ENCODE assay signal across 18 cellular contexts in genomic region chr7:101922631-101923275, GRCh38.
DNase-seq lines count a peak whose midpoint lies in the region; ATAC-seq and TF ChIP-seq lines count a peak whose summit lies in the region.
"Had no signal": no experiment of that assay in that cellular context is flagged by ENCODE, and none has a peak within 500 bp of the region (broad histone marks: within the 10 kb centered on the region; RNA-seq: fewer than 3 reads in every experiment).

No MANE protein-coding gene starts in this region.

- no peaks in the 10 kb centered on the region for H3K9me3 Mint-ChIP-seq in chondrocyte (ENCODE audit: low read depth)
- H3K9me3 Mint-ChIP-seq: activated naive CD8-positive, alpha-beta T cell treated with anti-CD3 and anti-CD28 coated beads for 36 hours; central memory CD8-positive, alpha-beta T cell; type B pancreatic cell had no signal

- H3K23ac ChIP-seq in mesendoderm (ENCODE audit: low read length): peak overlapping the region; percentile 68

- H2BK5ac ChIP-seq in mesendoderm (ENCODE audit: low read length): no peak overlapping the region

- no peak overlapping the region for H3K4ac ChIP-seq in mesendoderm (ENCODE audit: low read depth, low read length)

- H3K9ac ChIP-seq in HUES6 (ENCODE audit: low read length) (no peak overlapping the region), mesendoderm (ENCODE audit: low read length) (peak overlapping the region; percentile 2), stomach smooth muscle (ENCODE audit: low read length in 2 of 2) (no peak overlapping the region)

- H3K4me2 ChIP-seq in mesendoderm (ENCODE audit: low read length): no peak overlapping the region

- H3K4me3 ChIP-seq in HUES6 (ENCODE audit: low read depth, low read length): no peak overlapping the region
- no peak overlapping the region for H3K4me3 ChIP-seq in mesendoderm (ENCODE audit: low read length)
- no peak overlapping the region for H3K4me3 ChIP-seq in stomach smooth muscle (ENCODE audit: low read length in 2 of 2)
- no peak overlapping the region for H3K4me3 ChIP-seq in prostate gland

- H3K79me1 ChIP-seq in mesendoderm (ENCODE audit: low read length): peaks cover 32% of the 10 kb centered on the region

- no peak for ATAC-seq in HG02610 (IDR thresholded peaks at IDR 0.05; ENCODE audit: unreplicated experiment)
- ATAC-seq: activated CD4-positive, alpha-beta T cell treated with anti-CD3 and anti-CD28 coated beads for 36 hours; T-helper 17 cell had no signal

- no peak overlapping the region for H4K8ac ChIP-seq in mesendoderm (ENCODE audit: low read depth, low read length)

- H3K27ac ChIP-seq in HUES6 (ENCODE audit: low read depth, low read length) (0 out of 2 replicates have a peak overlapping the region, but pooled peaks have one; percentile 47), mesendoderm (ENCODE audit: low read depth, low read length) (peak overlapping the region; percentile 40), stomach smooth muscle (ENCODE audit: low read length) (peak overlapping the region; percentile 64), prostate gland (no peak overlapping the region)

- peaks cover 34% of the 10 kb centered on the region for H3K4me1 Mint-ChIP-seq in chondrocyte (ENCODE audit: low read depth)

- peaks cover 9% of the 10 kb centered on the region for H3K36me3 Mint-ChIP-seq in chondrocyte (ENCODE audit: low read depth)

- H3K9me3 ChIP-seq in HUES6 (ENCODE audit: control insufficient read depth, insufficient read depth, low read depth, low read length) (no peaks in the 10 kb centered on the region), stomach smooth muscle (ENCODE audit: control insufficient read depth in 2 of 2, low read length in 2 of 2) (no peaks in the 10 kb centered on the region), prostate gland (no peaks in the 10 kb centered on the region)

- peak overlapping the region; percentile 65 for H3K56ac ChIP-seq in mesendoderm (ENCODE audit: low read length)

- no peak for TF ChIP-seq CTCF in chondrocyte (IDR thresholded peaks at IDR 0.05)
- no peak for TF ChIP-seq CTCF in prostate gland (IDR thresholded peaks at IDR 0.05)

- H3K36me3 ChIP-seq in HUES6 (ENCODE audit: control insufficient read depth, insufficient read depth, low read length) (peaks cover 17% of the 10 kb centered on the region), mesendoderm (ENCODE audit: control insufficient read depth, insufficient read depth, low read length) (peaks cover 4% of the 10 kb centered on the region), stomach smooth muscle (ENCODE audit: control insufficient read depth in 2 of 2, insufficient read depth in 2 of 2, low read length in 2 of 2) (peaks cover 3 to 9% of the 10 kb centered on the region in 2 donors), prostate gland (no peaks in the 10 kb centered on the region)

- H3K27ac Mint-ChIP-seq in chondrocyte (ENCODE audit: unreplicated experiment): peak overlapping the region; percentile 99
- H3K27ac Mint-ChIP-seq: activated CD4-positive, alpha-beta T cell treated with anti-CD3 and anti-CD28 coated beads for 36 hours; activated naive CD8-positive, alpha-beta T cell treated with anti-CD3 and anti-CD28 coated beads for 36 hours; type B pancreatic cell had no signal

- DNase-seq in chondrocyte (ENCODE audit: low spot score) (peak; percentile 79), mesendoderm (no peak), GM19240 (ENCODE audit: insufficient read length, low spot score) (no peak), NCI-H345 treated with DMSO at 0.1 percent for 48 hours (lab: John Stamatoyannopoulos, UW; ENCODE audit: unreplicated experiment) (no peak), prostate gland (ENCODE audit: low spot score) (no peak)
- DNase-seq: activated CD4-positive, alpha-beta T cell treated with anti-CD3 and anti-CD28 coated beads for 36 hours; activated naive CD8-positive, alpha-beta T cell treated with anti-CD3 and anti-CD28 coated beads for 36 hours; MV-4-11; NCI-H774; RPMI8226; stimulated activated CD4-positive, alpha-beta T cell treated with anti-CD3 and anti-CD28 coated beads, Interleukin-2, amount 100 ng/mL, for 48 hours; stimulated activated CD8-positive, alpha-beta memory T cell treated with anti-CD3 and anti-CD28 coated beads, Interleukin-4, amount 100 ng/mL, for 48 hours; T-helper 17 cell had no signal

- H3K4me1 ChIP-seq in HUES6 (ENCODE audit: control insufficient read depth, insufficient read depth, low read length) (peaks cover 20% of the 10 kb centered on the region; the same call in 1 of the 2 replicates), mesendoderm (ENCODE audit: control insufficient read depth, low read depth, low read length) (peaks cover 2% of the 10 kb centered on the region), stomach smooth muscle (ENCODE audit: control insufficient read depth, insufficient read depth, low read length) (peaks cover 22% of the 10 kb centered on the region), prostate gland (replicated peaks) (no peaks in the 10 kb centered on the region)

- H3K18ac ChIP-seq in mesendoderm (ENCODE audit: low read length): peak overlapping the region; percentile 0

- WGBS in mesendoderm (ENCODE audit: extremely low coverage, insufficient coverage, low lambda C conversion rate): no CpG with 5 or more reads among the region's 16 CpGs
- 90% methylated on average over 16 of the region's 16 CpGs for WGBS in prostate gland

- intact Hi-C loops in prostate gland (cut with DNase I): no loop called here

- no peak overlapping the region for H2AK5ac ChIP-seq in mesendoderm (ENCODE audit: low read length)

- TF ChIP-seq POLR2A in prostate gland (IDR thresholded peaks at IDR 0.05): no peak

- no peak overlapping the region for H3K4me3 Mint-ChIP-seq in chondrocyte (ENCODE audit: unreplicated experiment)
- H3K4me3 Mint-ChIP-seq: activated CD4-positive, alpha-beta T cell treated with anti-CD3 and anti-CD28 coated beads for 36 hours; activated naive CD8-positive, alpha-beta T cell treated with anti-CD3 and anti-CD28 coated beads for 36 hours; central memory CD8-positive, alpha-beta T cell; T-helper 17 cell; type B pancreatic cell had no signal

- peaks cover 72% of the 10 kb centered on the region for H3K79me2 ChIP-seq in mesendoderm (ENCODE audit: control insufficient read depth, insufficient read depth, low read length)

- H3K27me3 ChIP-seq in HUES6 (ENCODE audit: control insufficient read depth, insufficient read depth, low read length) (no peaks in the 10 kb centered on the region), mesendoderm (ENCODE audit: insufficient read depth, low read length, poor library complexity) (no peaks in the 10 kb centered on the region), stomach smooth muscle (ENCODE audit: control insufficient read depth in 1 of 2, insufficient read depth in 2 of 2, low read length in 2 of 2) (no peaks in the 10 kb centered on the region), prostate gland (replicated peaks; ENCODE audit: insufficient read depth) (no peaks in the 10 kb centered on the region)

- no peak overlapping the region for H2BK120ac ChIP-seq in mesendoderm (ENCODE audit: low read depth, low read length)

- no peaks in the 10 kb centered on the region for H3K27me3 Mint-ChIP-seq in chondrocyte (ENCODE audit: low read depth)
- H3K27me3 Mint-ChIP-seq: activated CD4-positive, alpha-beta T cell treated with anti-CD3 and anti-CD28 coated beads for 36 hours; activated naive CD8-positive, alpha-beta T cell treated with anti-CD3 and anti-CD28 coated beads for 36 hours; central memory CD8-positive, alpha-beta T cell; T-helper 17 cell; type B pancreatic cell had no signal

- H4K5ac ChIP-seq in mesendoderm (ENCODE audit: low read length): no peak overlapping the region

- H2BK15ac ChIP-seq in mesendoderm (replicated peaks; ENCODE audit: low read depth): no peak overlapping the region

Comparison
In these comparisons a context has a peak if more than half of its experiments do, and no peak if none do; other contexts are left out.
1. H3K27ac ChIP-seq: peak in HUES6 (single experiment), mesendoderm (single experiment) and stomach smooth muscle (single experiment); none in prostate gland (0 of 2).